6 cellular contexts compared by ENCODE assay signal in the genomic region with DNA sequence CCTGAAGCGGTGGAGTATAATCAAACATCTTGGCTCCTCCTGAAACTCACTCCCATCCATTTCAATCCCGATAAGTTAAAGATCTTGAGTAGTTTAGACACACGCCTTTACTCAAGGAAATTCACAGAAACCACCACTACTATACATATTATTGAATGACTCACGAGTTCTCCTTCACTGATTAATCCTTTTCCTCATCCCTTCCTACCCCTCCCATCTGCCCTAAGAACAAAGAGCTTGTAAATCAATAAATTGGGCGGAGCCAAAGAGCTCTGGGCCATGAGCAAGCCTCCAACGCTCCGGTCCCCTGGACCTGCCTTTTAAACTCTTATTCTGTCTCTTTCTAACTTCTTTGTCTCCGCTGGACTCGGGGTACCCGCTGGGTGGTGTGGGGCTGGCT.
A peak's percentile ranks its signal among the peaks of the same experiment; 100 is the strongest.
DNase-seq lines count a peak whose midpoint lies in the region; ATAC-seq and TF ChIP-seq lines count a peak whose summit lies in the region.
"Not testable (repeated sequence)": the region's sequence is repeated elsewhere in the genome, so short reads cannot be mapped to it uniquely, and the experiment has no call there.

No MANE protein-coding gene starts in this region.

- H3K4me2 ChIP-seq in HCT116 (ENCODE audit: low read length): peak overlapping the region; percentile 64

- H2AFZ ChIP-seq in HCT116 (ENCODE audit: low read depth, low read length, poor library complexity, severe bottlenecking): not testable (repeated sequence)

- H3K27me3 Mint-ChIP-seq in glutamatergic neuron (ENCODE audit: unreplicated experiment): not testable (repeated sequence)

- not testable (repeated sequence) for H3K27me3 ChIP-seq in HCT116 (ENCODE audit: insufficient read depth, low read length); WERI-Rb-1 (ENCODE audit: insufficient read depth, low read depth, severe bottlenecking)

- intact Hi-C loops in HCT116 (cut with micrococcal nuclease): not testable (repeated sequence)

- not testable (repeated sequence) for TF ChIP-seq POLR2A in HCT116 (IDR thresholded peaks at IDR 0.05; ENCODE audit: borderline replicate concordance, extremely low read depth, insufficient read depth, insufficient read length)

- not testable (repeated sequence) for TF ChIP-seq CTCF in HCT116 (IDR thresholded peaks at IDR 0.05 in 2 of 3, conservative IDR thresholded peaks at IDR 0.05 in 1 of 3; ENCODE audit: borderline replicate concordance in 1 of 3, insufficient read depth in 1 of 3, low read depth in 2 of 3, low read length in 2 of 3); WERI-Rb-1 (IDR thresholded peaks at IDR 0.05; ENCODE audit: low read depth, low read length); glutamatergic neuron (IDR thresholded peaks at IDR 0.05; ENCODE audit: partially characterized antibody, unreplicated experiment)

- peak overlapping the region; percentile 35 for H3K27ac Mint-ChIP-seq in glutamatergic neuron (ENCODE audit: unreplicated experiment)

- POLR2A ChIA-PET in HCT116 (lab: Charles Lee): not testable (repeated sequence)

- H3K4me3 ChIP-seq in HCT116 (replicated peaks in 1 of 2; ENCODE audit: low read depth in 1 of 2, low read length in 2 of 2): peak overlapping the region; percentile 9 to 30; a peak in 3 of 4 replicates
- H3K4me3 ChIP-seq in WERI-Rb-1 (ENCODE audit: low read depth, low read length): not testable (repeated sequence)

- not testable (repeated sequence) for H3K9me3 Mint-ChIP-seq in glutamatergic neuron (ENCODE audit: unreplicated experiment)

- not testable (repeated sequence) for H3K9me3 ChIP-seq in HCT116 (ENCODE audit: control insufficient read depth in 1 of 2, insufficient read depth in 1 of 2, low read depth in 1 of 2, low read length in 2 of 2); WERI-Rb-1 (ENCODE audit: severe bottlenecking)

- H3K9ac ChIP-seq in HCT116 (ENCODE audit: low read length): peak overlapping the region; percentile 22; the same call in 1 of the 2 replicates

- not testable (repeated sequence) for H3K9me2 ChIP-seq in HCT116 (ENCODE audit: insufficient read depth)

- DNase-seq in HCT116 (ENCODE audit: low read depth, low spot score) (peak; percentile 54), NCI-H146 (lab: John Stamatoyannopoulos, UW) (peak; percentile 19), WERI-Rb-1 (peak; percentile 35), kidney tubule cell (ENCODE audit: low spot score) (peak; percentile 61), renal cortical epithelial cell (ENCODE audit: low read depth) (peak; percentile 48)
- DNase-seq in glutamatergic neuron: not testable (repeated sequence)

- not testable (repeated sequence) for H3K4me3 Mint-ChIP-seq in glutamatergic neuron (ENCODE audit: unreplicated experiment)

- H3K4me1 Mint-ChIP-seq in glutamatergic neuron (ENCODE audit: low read depth, unreplicated experiment): not testable (repeated sequence)

- CTCF ChIA-PET in HCT116 (lab: Charles Lee): not testable (repeated sequence)

- ATAC-seq in HCT116: peak; percentile 63

- H3K36me3 ChIP-seq in HCT116 (ENCODE audit: control insufficient read depth in 1 of 2, insufficient read depth in 2 of 2, low read length in 2 of 2); WERI-Rb-1: not testable (repeated sequence)

- H3K4me1 ChIP-seq in HCT116 (ENCODE audit: control insufficient read depth in 1 of 2, insufficient read depth in 2 of 2, low read length in 2 of 2): peaks cover 11 to 23% of the 10 kb centered on the region in 2 experiments

- not testable (repeated sequence) for BruUV-seq in HCT116 (replicated peaks; lab: Mats Ljungman, UMichigan)

- H3K79me2 ChIP-seq in HCT116 (ENCODE audit: insufficient read depth, low read length): not testable (repeated sequence)

- H4K20me1 ChIP-seq in HCT116 (ENCODE audit: insufficient read depth): not testable (repeated sequence)

- not testable (repeated sequence) for H3K36me3 Mint-ChIP-seq in glutamatergic neuron (ENCODE audit: unreplicated experiment)

- not testable (repeated sequence) for TF ChIP-seq RAD21 in HCT116 (IDR thresholded peaks at IDR 0.05; ENCODE audit: low read depth)

- RAD21 ChIA-PET in HCT116 (lab: Charles Lee; ENCODE audit: low non-redundant PET in 1 of 2, low total read pairs in 2 of 2, uncharacterized antibody in 2 of 2, unreplicated experiment in 2 of 2): not testable (repeated sequence)

- peak overlapping the region; percentile 54; the same call in 1 of the 2 replicates for H3K27ac ChIP-seq in HCT116 (ENCODE audit: low read depth, low read length)
- H3K27ac ChIP-seq in WERI-Rb-1: not testable (repeated sequence)

TF ChIP-seq in HCT116, 20 proteins besides CTCF, POLR2A, EP300 and RAD21:
- TF ChIP-seq FOSL1 (IDR thresholded peaks at IDR 0.05; ENCODE audit: low read depth) (peak; percentile 58), TCF7L2 (IDR thresholded peaks at IDR 0.05; ENCODE audit: borderline replicate concordance, extremely low read depth, insufficient read depth, insufficient read length) (peak; percentile 48), SP1 (IDR thresholded peaks at IDR 0.05; ENCODE audit: low read depth) (peak; percentile 32; the same call in 1 of the 2 replicates), JUND (IDR thresholded peaks at IDR 0.05) (0 out of 2 replicates have a peak, but pooled peaks have one; percentile 46)
